ENCODE assay signal across 20 cellular contexts in the genomic region with DNA sequence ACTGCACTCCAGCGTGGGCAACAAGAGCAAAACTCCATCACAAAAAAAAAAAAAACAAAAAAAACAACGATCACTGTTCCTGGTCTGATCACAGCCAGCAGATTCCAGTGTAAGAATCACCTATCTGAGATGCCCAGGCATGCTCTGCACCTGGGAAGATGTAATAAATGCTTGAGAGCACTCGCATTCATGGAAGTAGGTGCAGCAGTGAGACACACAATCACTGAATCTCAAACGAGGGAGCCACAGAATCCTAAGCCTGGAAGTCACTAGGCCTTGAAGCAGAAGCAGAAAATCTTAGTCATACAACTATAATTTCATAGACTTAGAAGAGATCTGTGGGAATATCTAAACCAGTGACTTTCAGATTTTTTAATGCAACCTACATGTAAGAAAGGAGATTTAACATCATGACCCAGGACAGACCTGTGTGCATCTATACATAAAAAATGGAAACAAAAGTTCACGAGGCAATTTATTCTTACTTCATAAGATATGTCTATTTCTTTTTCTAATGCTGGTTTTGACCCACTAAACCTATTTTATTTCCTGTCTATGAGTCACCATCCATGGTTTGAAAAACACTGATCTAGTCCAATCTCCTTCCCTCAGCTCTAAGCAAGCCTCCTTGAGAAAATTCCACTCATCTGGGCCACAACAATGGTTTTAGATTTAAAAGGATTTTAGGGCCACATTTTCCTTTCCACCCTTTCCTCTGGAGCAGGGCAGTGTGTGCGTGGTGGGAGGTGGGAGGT. TPM values are rescaled to one million over a fixed set of nuclear protein-coding genes. Genes with fewer than 3 reads are reported as not detected.
A peak's percentile ranks its signal among the peaks of the same experiment; 100 is the strongest.
DNase-seq lines count a peak whose midpoint lies in the region; ATAC-seq, FAIRE-seq and TF ChIP-seq lines count a peak whose summit lies in the region.
"Had no signal": no experiment of that assay in that cellular context is flagged by ENCODE, and none has a peak within 500 bp of the region (broad histone marks: within the 10 kb centered on the region; RNA-seq: fewer than 3 reads in every experiment).

No MANE protein-coding gene starts in this region.

- no peak for TF ChIP-seq RAD21 in IMR-90 (IDR thresholded peaks at IDR 0.05; ENCODE audit: low read length)

- no peak overlapping the region for H3K4me3 ChIP-seq in BLaER1 treated with 17β-estradiol and CSF1 and Interleukin-3, amounts not matched to agents 10 nM and 100 nM
- H3K4me3 ChIP-seq in IMR-90 (ENCODE audit: insufficient read depth, low read depth, low read length) (no peak overlapping the region), bronchial epithelial cell (ENCODE audit: low read depth, low read length) (no peak overlapping the region)
- H3K4me3 ChIP-seq: GM12878, HAP-1, hepatocyte, lower lobe of right lung, neural progenitor cell had no signal

- H3K79me1 ChIP-seq in IMR-90 (ENCODE audit: low read depth in 1 of 2, low read length in 2 of 2): no peaks in the 10 kb centered on the region

- H3K27me3 ChIP-seq in BLaER1 treated with 17β-estradiol and CSF1 and Interleukin-3, amounts not matched to agents 10 nM and 100 nM: no peaks in the 10 kb centered on the region
- H3K27me3 ChIP-seq in IMR-90 (ENCODE audit: control insufficient read depth, insufficient read depth, low read length) (peaks cover 13% of the 10 kb centered on the region), bronchial epithelial cell (ENCODE audit: control insufficient read depth, insufficient read depth, low read length) (no peaks in the 10 kb centered on the region)
- H3K27me3 ChIP-seq: hepatocyte, neural progenitor cell had no signal

- no CpG with 5 or more reads among the region's 6 CpGs for WGBS in IMR-90 (ENCODE audit: extremely low coverage in 2 of 2, insufficient read length in 1 of 2), 2 experiments

- intact Hi-C loops in IMR-90 (cut with micrococcal nuclease): no loop called here

- DNase-seq in IMR-90: peak; percentile 23
- peak; percentile 40 for DNase-seq in bronchial epithelial cell (ENCODE audit: low read depth)
- peak; percentile 65 for DNase-seq in kidney tubule cell (ENCODE audit: low spot score)
- DNase-seq in DMS 273 (lab: John Stamatoyannopoulos, UW; ENCODE audit: unreplicated experiment): no peak
- DNase-seq in amniotic stem cell (lab: John Stamatoyannopoulos, UW): no peak
- DNase-seq: activated naive CD8-positive, alpha-beta T cell treated with anti-CD3 and anti-CD28 coated beads, Interleukin-2, amount 10 ng/mL, durations not matched to agents 7 days and 5 days; activated T-cell treated with anti-CD3 and anti-CD28 coated beads, Interleukin-2, amount 50 U/mL, for 48 hours; CD4-positive, alpha-beta memory T cell; DMS53; foreskin melanocyte; immature natural killer cell; lower lobe of right lung; NCI-H1694; NCI-H69 had no signal

- TF ChIP-seq POLR2A in IMR-90 (IDR thresholded peaks at IDR 0.05; ENCODE audit: low read depth, low read length): no peak

- no peak overlapping the region for H3K14ac ChIP-seq in IMR-90 (replicated peaks; ENCODE audit: low read depth, low read length)

- H2BK15ac ChIP-seq in IMR-90 (ENCODE audit: low read depth, low read length): no peak overlapping the region

- peaks cover 0 to 20% (median 11%) of the 10 kb centered on the region in 11 experiments; a peak in 14 of 22 replicates for H3K9me3 ChIP-seq in BLaER1 treated with 17β-estradiol and CSF1 and Interleukin-3, amounts not matched to agents 10 nM and 100 nM (replicated peaks in 1 of 11)
- H3K9me3 ChIP-seq in IMR-90 (ENCODE audit: control insufficient read depth, insufficient read depth, low read length): no peaks in the 10 kb centered on the region
- H3K9me3 ChIP-seq: HAP-1, lower lobe of right lung had no signal

- no peak overlapping the region for H3K23ac ChIP-seq in IMR-90 (ENCODE audit: low read depth, low read length)

- CTCF ChIA-PET in IMR-90 (lab: Yijun Ruan, JAX): no interaction called here

- no peak overlapping the region for H4K8ac ChIP-seq in IMR-90 (ENCODE audit: low read depth in 2 of 2, low read length in 2 of 2)

- peak overlapping the region in 2 of 11 experiments; percentile 47 to 65; a peak in 7 of 22 replicates for H3K27ac ChIP-seq in BLaER1 treated with 17β-estradiol and CSF1 and Interleukin-3, amounts not matched to agents 10 nM and 100 nM
- no peak overlapping the region for H3K27ac ChIP-seq in IMR-90 (ENCODE audit: insufficient read depth, low read length)
- H3K27ac ChIP-seq: hepatocyte, lower lobe of right lung, neural progenitor cell had no signal

- ATAC-seq in IMR-90 (ENCODE audit: low read depth): no peak
- ATAC-seq in activated CD4-positive, CD25-positive, alpha-beta regulatory T cell treated with anti-CD3 and anti-CD28 coated beads, Interleukin-2, amount 50 U/mL, for 24 hours: no peak
- ATAC-seq: GM12878, lower lobe of right lung had no signal

- H4K5ac ChIP-seq in IMR-90 (ENCODE audit: low read depth, low read length): no peak overlapping the region

- no peak overlapping the region for H3K4ac ChIP-seq in IMR-90 (ENCODE audit: low read depth, low read length)

- no peak overlapping the region for H3K18ac ChIP-seq in IMR-90 (ENCODE audit: low read depth, low read length)

- H3K9me1 ChIP-seq in IMR-90 (ENCODE audit: insufficient read depth, low read length): no peaks in the 10 kb centered on the region

- H3K36me3 ChIP-seq in BLaER1 treated with 17β-estradiol and CSF1 and Interleukin-3, amounts not matched to agents 10 nM and 100 nM: peaks cover 0 to 77% (median 31%) of the 10 kb centered on the region in 11 experiments; a peak in 14 of 22 replicates
- no peaks in the 10 kb centered on the region for H3K36me3 ChIP-seq in IMR-90 (ENCODE audit: control insufficient read depth, insufficient read depth, low read length)
- H3K36me3 ChIP-seq in bronchial epithelial cell (ENCODE audit: control insufficient read depth, insufficient read depth, low read length): no peaks in the 10 kb centered on the region
- H3K36me3 ChIP-seq: HAP-1, lower lobe of right lung, neural progenitor cell had no signal

- H2BK5ac ChIP-seq in IMR-90 (ENCODE audit: low read depth, low read length, poor library complexity, severe bottlenecking): no peak overlapping the region

- peaks cover 47 to 73% (median 64%) of the 10 kb centered on the region in 10 experiments for H3K4me1 ChIP-seq in BLaER1 treated with 17β-estradiol and CSF1 and Interleukin-3, amounts not matched to agents 10 nM and 100 nM
- no peaks in the 10 kb centered on the region for H3K4me1 ChIP-seq in IMR-90 (ENCODE audit: control insufficient read depth, insufficient read depth, low read length)
- H3K4me1 ChIP-seq: HAP-1, neural progenitor cell had no signal

- BruUV-seq in IMR-90 (replicated peaks; lab: Mats Ljungman, UMichigan): no TSS peak

- H2AFZ ChIP-seq in IMR-90 (replicated peaks; ENCODE audit: low read length, poor library complexity): no peak overlapping the region
- H2AFZ ChIP-seq: hepatocyte, neural progenitor cell had no signal

- dilution Hi-C loops in IMR-90 (cut with HindIII; ENCODE audit: low sequenced_read_pairs, unreplicated experiment): no loop called here

- peak overlapping the region in 9 of 11 experiments; percentile 53 to 78 (median 66); a peak in 13 of 22 replicates for H3K4me2 ChIP-seq in BLaER1 treated with 17β-estradiol and CSF1 and Interleukin-3, amounts not matched to agents 10 nM and 100 nM
- no peak overlapping the region for H3K4me2 ChIP-seq in IMR-90 (ENCODE audit: low read depth, low read length)
- H3K4me2 ChIP-seq: hepatocyte, neural progenitor cell had no signal

- H2BK20ac ChIP-seq in IMR-90 (ENCODE audit: low read depth, low read length): no peak overlapping the region

- H4K91ac ChIP-seq in IMR-90 (ENCODE audit: insufficient read depth, low read depth, low read length): no peak overlapping the region

- H3K9ac ChIP-seq in BLaER1 treated with 17β-estradiol and CSF1 and Interleukin-3, amounts not matched to agents 10 nM and 100 nM: no peak overlapping the region
- no peak overlapping the region for H3K9ac ChIP-seq in IMR-90 (ENCODE audit: low read depth, low read length)
- H3K9ac ChIP-seq: neural progenitor cell had no signal

- no peak overlapping the region for H2AK9ac ChIP-seq in IMR-90 (replicated peaks; ENCODE audit: low read depth, low read length, poor library complexity)

- POLR2A ChIA-PET in IMR-90 (lab: Charles Lee; ENCODE audit: unreplicated experiment): no interaction called here

- H2BK120ac ChIP-seq in IMR-90 (ENCODE audit: low read depth, low read length): no peak overlapping the region

- TF ChIP-seq CTCF in IMR-90 (conservative IDR thresholded peaks at IDR 0.05; ENCODE audit: low read depth, low read length) (no peak), bronchial epithelial cell (IDR thresholded peaks at IDR 0.05; ENCODE audit: insufficient read depth, low read length, severe bottlenecking) (no peak)

- in situ Hi-C loops in IMR-90 (cut with MboI; ENCODE audit: low sequenced_read_pairs): loop anchor here (25.0 kb wide), 1 partner anchor 327 kb away; no protein-coding TSS in a partner anchor

- peaks cover 0 to 5% (median 0%) of the 10 kb centered on the region in 11 experiments; a peak in 2 of 22 replicates for H4K20me1 ChIP-seq in BLaER1 treated with 17β-estradiol and CSF1 and Interleukin-3, amounts not matched to agents 10 nM and 100 nM
- H4K20me1 ChIP-seq in IMR-90 (ENCODE audit: insufficient read depth, low read length): no peaks in the 10 kb centered on the region

- H3K56ac ChIP-seq in IMR-90 (ENCODE audit: extremely low read depth, insufficient read depth, low read length): no peak overlapping the region

- no peak overlapping the region for H2AK5ac ChIP-seq in IMR-90 (ENCODE audit: low read depth, low read length)

- no peak for FAIRE-seq in bronchial epithelial cell (lab: Jason Lieb, UNC)
- FAIRE-seq: GM12878 had no signal

TF ChIP-seq in IMR-90, 13 proteins besides CTCF, POLR2A, EP300 and RAD21 (continues in another document):
- TF ChIP-seq RCOR1 (IDR thresholded peaks at IDR 0.05; ENCODE audit: insufficient replicate concordance, low read length) (no peak), CHD1 (IDR thresholded peaks at IDR 0.05; ENCODE audit: low read depth, low read length) (no peak), RFX5 (IDR thresholded peaks at IDR 0.05; ENCODE audit: low read depth, low read length) (no peak)

RNA-seq across cellular contexts. Expression of a gene that starts 30.4 kb away (rescaled TPM):
- total RNA-seq in IMR-90 (2012; rRNA removed): 0.28 and 0.36 TPM in 2 replicates
- polyA plus RNA-seq in IMR-90 (2012; rRNA removed): 0.10 and 0.22 TPM in 2 replicates
- 0.04 and 0.22 TPM in 2 replicates for polyA plus RNA-seq in IMR-90 (2012; cell fraction: cytosol; rRNA removed)
- 0.38 and 0.40 TPM in 2 replicates for polyA plus RNA-seq in IMR-90 (2012; cell fraction: nucleus; rRNA removed; ENCODE audit: low replicate concordance)
- 0.26 and 2.7 TPM in 2 replicates for total RNA-seq in bronchial epithelial cell

RNA-seq across cellular contexts. Expression of a gene that starts 56.4 kb away (rescaled TPM):
- 43.3 and 45.2 TPM in 2 replicates for total RNA-seq in IMR-90 (2012; rRNA removed)
- polyA plus RNA-seq in IMR-90 (2012; rRNA removed): 62.2 and 74.6 TPM in 2 replicates
- polyA plus RNA-seq in IMR-90 (2012; cell fraction: cytosol; rRNA removed): 20.1 and 65.4 TPM in 2 replicates
- polyA plus RNA-seq in IMR-90 (2012; cell fraction: nucleus; rRNA removed; ENCODE audit: low replicate concordance): 92.4 and 108 TPM in 2 replicates
- 22.5 and 22.9 TPM in 2 replicates for total RNA-seq in bronchial epithelial cell

Comparison
In these comparisons a context has a peak if more than half of its experiments do, and no peak if none do; other contexts are left out.
1. DNase-seq: peak in IMR-90 (single experiment), bronchial epithelial cell (single experiment) and kidney tubule cell (single experiment); none in DMS 273 (single experiment) and amniotic stem cell (single experiment).